8 cellular contexts compared by ENCODE assay signal in the genomic region with DNA sequence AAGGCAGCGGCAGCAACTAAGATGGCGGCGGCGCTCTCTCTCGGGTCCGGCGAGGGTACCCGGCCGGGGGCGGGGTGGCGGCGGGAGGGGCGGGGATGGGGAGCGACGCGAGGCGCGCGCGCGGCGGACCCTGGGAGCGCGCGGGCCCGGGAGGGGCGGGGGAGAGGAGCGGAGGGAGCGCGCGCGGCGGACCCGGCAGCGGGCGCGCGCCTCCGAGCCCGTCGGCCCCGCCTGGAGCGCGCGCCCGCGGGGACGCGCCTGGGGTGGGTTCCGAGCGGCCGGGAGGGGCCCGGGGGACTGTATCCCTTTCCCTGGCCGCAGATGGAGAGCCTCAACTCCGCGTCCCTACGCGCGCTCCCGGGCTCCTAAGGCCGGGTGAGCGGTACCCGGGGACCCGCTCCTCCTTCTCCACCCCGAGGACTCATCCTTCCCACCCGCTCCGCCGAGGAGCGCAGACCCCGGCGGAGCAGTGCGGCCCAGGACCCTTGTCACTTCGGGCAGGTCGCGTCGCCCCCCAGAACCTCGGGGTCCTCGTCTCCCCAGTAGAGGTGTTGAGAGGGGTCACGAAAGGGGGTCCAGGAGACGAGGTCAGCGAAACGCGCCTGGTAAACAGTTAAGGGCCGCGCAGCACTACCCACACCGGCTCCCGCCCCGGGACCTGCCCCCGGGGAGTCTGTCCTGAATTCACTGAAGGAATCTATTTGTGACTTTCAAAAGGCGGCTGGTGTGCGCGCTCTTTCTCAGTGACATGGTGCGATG. TPM values are rescaled to one million over a fixed set of nuclear protein-coding genes. Genes with fewer than 3 reads are reported as not detected.
DNase-seq lines count a peak whose midpoint lies in the region; ATAC-seq lines count a peak whose summit lies in the region.

TSS of gene CLSTN1 (minus strand) at position 23 of the 759 bp plus-strand sequence. CDS start 232 bp downstream, outside the sequence.

- peak; percentile 55 to 83 for DNase-seq in NCI-H524 (lab: John Stamatoyannopoulos, UW)
- no peak for DNase-seq in NCI-H524 treated with DMSO at 0.1 percent for 48 hours (lab: John Stamatoyannopoulos, UW)
- DNase-seq in NCI-H82 treated with DMSO at 0.1 percent for 48 hours (lab: John Stamatoyannopoulos, UW; ENCODE audit: unreplicated experiment), result peak; percentile 59
- peak; percentile 93 for DNase-seq in activated CD8-positive, alpha-beta memory T cell treated with anti-CD3 and anti-CD28 coated beads for 24 hours
- DNase-seq in effector CD8-positive, alpha-beta T cell (lab: John Stamatoyannopoulos, UW), result peak; percentile 73
- peak; percentile 88 to 91 for DNase-seq in lung microvascular endothelial cell (ENCODE audit: low read depth in 2 of 2)
- DNase-seq in stimulated activated CD4-positive, alpha-beta T cell treated with anti-CD3 and anti-CD28 coated beads, TNF-alpha, amount 100 ng/mL, for 24 hours (ENCODE audit: low read depth in 3 of 3), result peak; percentile 79 to 89 (median 80)

- ATAC-seq in HG03280 (IDR thresholded peaks at IDR 0.05; ENCODE audit: unreplicated experiment), result peak; percentile 62

RNA-seq across cellular contexts. Expression of gene CLSTN1, which starts in this region (rescaled TPM):
- 47.3 and 48.6 TPM in 2 replicates for total RNA-seq in lung microvascular endothelial cell
